8 cellular contexts compared by ENCODE assay signal in genomic region chr9:137028013-137028280, GRCh38. TPM values are rescaled to one million over a fixed set of nuclear protein-coding genes. Genes with fewer than 3 reads are reported as not detected.
A peak's percentile ranks its signal among the peaks of the same experiment; 100 is the strongest.
DNase-seq lines count a peak whose midpoint lies in the region; ATAC-seq, FAIRE-seq and TF ChIP-seq lines count a peak whose summit lies in the region.

Gene ABCA2, minus strand, starts transcription at chr9:137028237. Its CDS starts 97 bp downstream, at chr9:137028140.

- peaks cover 36 to 52% (median 43%) of the 10 kb centered on the region in 3 donors for H3K4me1 Mint-ChIP-seq in T-cell

- DNase-seq in GM12891 (ENCODE audit: insufficient read length, low spot score) (no peak), T-cell (no peak), fibroblast of villous mesenchyme (ENCODE audit: low read depth) (no peak), osteoblast (ENCODE audit: insufficient read length, low spot score, missing footprints) (no peak), GM12892 (ENCODE audit: insufficient read length) (no peak), GM10266 (ENCODE audit: extremely low spot score) (no peak)

- CTCF ChIA-PET in T-cell (lab: Charles Lee), result interaction anchor here in 1 of 2 donors (0.6 kb wide), 1 partner anchor 58 kb away, joined by 3 read pairs; no protein-coding TSS in a partner anchor

- no peaks in the 10 kb centered on the region for H3K27me3 Mint-ChIP-seq in T-cell

- no peaks in the 10 kb centered on the region for H3K36me3 ChIP-seq in osteoblast (ENCODE audit: insufficient read depth, low read length)

- POLR2A ChIA-PET in T-cell (lab: Charles Lee), result no interaction called here

- peak within 1 kb of the TSS; percentile 59 for H2AFZ ChIP-seq in osteoblast (ENCODE audit: low read length)

- H3K4me3 ChIP-seq in fibroblast of villous mesenchyme (ENCODE audit: low read depth, low read length) (peak within 1 kb of the TSS; percentile 65), osteoblast (ENCODE audit: insufficient read depth, low read length) (peak within 1 kb of the TSS; percentile 71)

- peak within 1 kb of the TSS; percentile 79 to 82 (median 80) for H3K4me3 Mint-ChIP-seq in T-cell

- H3K4me2 ChIP-seq in osteoblast (ENCODE audit: insufficient read depth, low read length), result peak within 1 kb of the TSS; percentile 90

- H4K20me1 ChIP-seq in osteoblast (ENCODE audit: insufficient read depth, low read length), result peaks cover 10% of the 10 kb centered on the region

- ATAC-seq in T-cell (replicated peaks in 1 of 4) (no peak), esophagus mucosa (no peak), GM18520 (IDR thresholded peaks at IDR 0.05; ENCODE audit: unreplicated experiment) (no peak)

- H3K27ac ChIP-seq in osteoblast (ENCODE audit: low read depth, low read length), result no peak within 1 kb of the TSS

- peaks cover 15% of the 10 kb centered on the region for H3K4me1 ChIP-seq in osteoblast (ENCODE audit: insufficient read depth, low read length)

- TF ChIP-seq CTCF in fibroblast of villous mesenchyme (IDR thresholded peaks at IDR 0.05; ENCODE audit: insufficient read depth, low read depth, low read length) (no peak), osteoblast (IDR thresholded peaks at IDR 0.05; ENCODE audit: extremely low read depth, low read depth, low read length) (no peak), GM10266 (IDR thresholded peaks at IDR 0.05; ENCODE audit: control insufficient read depth, insufficient read depth, low read depth, missing control alignments) (no peak)

- H3K9me3 ChIP-seq in osteoblast (ENCODE audit: low read depth, low read length), result no peaks in the 10 kb centered on the region

- TF ChIP-seq POLR2A in GM12891 (IDR thresholded peaks at IDR 0.05; ENCODE audit: low read depth, low read length) (no peak), GM12892 (IDR thresholded peaks at IDR 0.05; ENCODE audit: low read depth, low read length) (no peak)

- no peaks in the 10 kb centered on the region for H3K27me3 ChIP-seq in osteoblast (ENCODE audit: insufficient read depth, low read length)

- no peaks in the 10 kb centered on the region for H3K9me3 Mint-ChIP-seq in T-cell

- FAIRE-seq in GM12891 (lab: Jason Lieb, UNC) (peak; percentile 66), GM12892 (lab: Jason Lieb, UNC) (no peak)

- no peaks in the 10 kb centered on the region for H3K79me2 ChIP-seq in osteoblast (ENCODE audit: insufficient read depth, low read length)

- no peaks in the 10 kb centered on the region for H3K36me3 Mint-ChIP-seq in T-cell

- H3K27ac Mint-ChIP-seq in T-cell, result peak within 1 kb of the TSS; percentile 88 to 90

TF ChIP-seq in GM12891, 5 proteins besides CTCF, POLR2A, EP300 and RAD21:
- no peak for TF ChIP-seq POU2F2 (IDR thresholded peaks at IDR 0.05; ENCODE audit: low read depth, low read length)
- TF ChIP-seq POLR2AphosphoS5 (IDR thresholded peaks at IDR 0.05; ENCODE audit: low read depth, low read length), result no peak
- peak; percentile 13 for TF ChIP-seq PAX5 (IDR thresholded peaks at IDR 0.05; ENCODE audit: insufficient read depth, low read length, severe bottlenecking)

RNA-seq across cellular contexts. Expression of gene ABCA2, which starts in this region (rescaled TPM):
- polyA plus RNA-seq in GM12891 (2012; ENCODE audit: low read depth, missing spikeins), result 3.1 TPM
- 100 to 1,000 TPM in 3 of 5 donors, 10 to 100 TPM in 2; 58.6 to 138 (median 121) TPM for total RNA-seq in T-cell
- 14.7 and 15.5 TPM in 2 replicates for total RNA-seq in fibroblast of villous mesenchyme
- total RNA-seq in osteoblast, result 19.4 and 20.3 TPM in 2 replicates
- 2.0 TPM for total RNA-seq in esophagus mucosa
- 1.4 TPM for polyA plus RNA-seq in GM12892 (2012; ENCODE audit: missing spikeins)
